ENCODE assay signal across 12 cellular contexts in the genomic region with DNA sequence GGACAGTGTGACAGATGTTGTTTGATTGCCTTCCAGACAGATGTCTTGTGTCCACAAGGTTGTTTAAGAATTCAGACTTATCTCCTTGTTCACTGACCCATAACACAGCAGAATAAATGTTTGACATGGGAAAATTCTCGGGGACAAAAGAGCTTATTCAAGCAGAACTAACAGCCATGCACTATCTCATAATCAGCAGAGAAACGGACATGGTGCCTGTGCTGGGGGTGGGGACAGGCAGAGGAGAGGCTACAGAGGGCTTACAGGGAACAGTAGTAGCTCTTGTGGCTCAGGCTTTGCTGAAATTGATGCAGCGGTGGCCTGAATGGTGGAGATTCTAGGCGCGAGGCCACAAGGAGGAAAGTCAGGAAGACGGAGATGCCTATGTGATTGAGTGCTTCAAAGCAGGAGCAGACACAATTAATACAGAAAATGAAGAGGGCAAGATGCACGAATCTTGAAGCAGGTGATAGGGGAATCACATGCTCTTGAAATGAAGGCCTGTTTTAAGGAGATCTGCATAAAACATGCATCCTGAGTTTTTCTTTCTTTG.
DNase-seq lines count a peak whose midpoint lies in the region; ATAC-seq, FAIRE-seq and TF ChIP-seq lines count a peak whose summit lies in the region.
"Had no signal": no experiment of that assay in that cellular context is flagged by ENCODE, and none has a peak within 500 bp of the region (broad histone marks: within the 10 kb centered on the region; RNA-seq: fewer than 3 reads in every experiment).

No MANE protein-coding gene starts in this region.

- H3K79me2 ChIP-seq in SK-N-SH (ENCODE audit: insufficient read depth) = no peaks in the 10 kb centered on the region

- no peak overlapping the region for H3K4me2 ChIP-seq in SK-N-SH
- H3K4me2 ChIP-seq in skeletal muscle satellite cell (ENCODE audit: low read length) = peak overlapping the region; percentile 5

- 57% methylated on average over 7 of the region's 7 CpGs for WGBS in SK-N-SH (ENCODE audit: low lambda C conversion rate)
- WGBS in upper lobe of left lung, 2 donors = 65 to 72% methylated on average over 7 of the region's 7 CpGs

- H3K9me3 ChIP-seq in SK-N-SH = no peaks in the 10 kb centered on the region
- no peaks in the 10 kb centered on the region for H3K9me3 ChIP-seq in skeletal muscle satellite cell (replicated peaks; ENCODE audit: low read length)
- no peaks in the 10 kb centered on the region for H3K9me3 ChIP-seq in upper lobe of left lung
- H3K9me3 ChIP-seq: Peyer's patch, right atrium auricular region had no signal

- no peaks in the 10 kb centered on the region for H4K20me1 ChIP-seq in SK-N-SH (ENCODE audit: insufficient read depth)

- H3K9ac ChIP-seq in SK-N-SH (no peak overlapping the region), skeletal muscle satellite cell (ENCODE audit: low read depth, low read length) (peak overlapping the region; percentile 0)

- H3K27ac ChIP-seq in SK-N-SH (ENCODE audit: low read depth in 2 of 2, low read length in 1 of 2) (no peak overlapping the region), upper lobe of left lung (no peak overlapping the region)
- H3K27ac ChIP-seq: Peyer's patch, right atrium auricular region had no signal

- H3F3A ChIP-seq in SK-N-SH (replicated peaks; ENCODE audit: insufficient read depth) = no peaks in the 10 kb centered on the region

- H3K4me1 ChIP-seq in SK-N-SH (ENCODE audit: control insufficient read depth in 1 of 2, insufficient read depth in 2 of 2, low read depth in 1 of 2, low read length in 1 of 2) (peaks cover 0 to 3% of the 10 kb centered on the region in 2 experiments; a peak in 2 of 4 replicates), skeletal muscle satellite cell (ENCODE audit: control insufficient read depth, insufficient read depth, low read length) (peaks cover 7% of the 10 kb centered on the region), upper lobe of left lung (no peaks in the 10 kb centered on the region)
- H3K4me1 ChIP-seq: Peyer's patch, right atrium auricular region had no signal

- TF ChIP-seq RAD21 in SK-N-SH (IDR thresholded peaks at IDR 0.05; ENCODE audit: low read length) = no peak

- TF ChIP-seq EP300 in SK-N-SH (IDR thresholded peaks at IDR 0.05; ENCODE audit: borderline replicate concordance in 1 of 2, low read depth in 1 of 2, low read length in 1 of 2) = no peak
- TF ChIP-seq EP300 in upper lobe of left lung (IDR thresholded peaks at IDR 0.05) = no peak

- peak; percentile 67 for DNase-seq in SK-N-SH
- DNase-seq in RCC 7860 (ENCODE audit: low spot score) = peak; percentile 92
- no peak for DNase-seq in upper lobe of left lung
- DNase-seq in frontal cortex (ENCODE audit: low spot score in 2 of 2) = no peak
- DNase-seq: activated CD8-positive, alpha-beta memory T cell treated with anti-CD3 and anti-CD28 coated beads, Interleukin-2, amount 50 U/mL, for 4 hours; Peyer's patch; stimulated activated naive CD4-positive, alpha-beta T cell treated with Interleukin-2 at 50 U/mL for 16 hours had no signal

- FAIRE-seq in RCC 7860 (lab: Jason Lieb, UNC) (peak; percentile 97), frontal cortex (lab: Jason Lieb, UNC) (no peak)

- 0 out of 2 replicates have a peak overlapping the region, but pooled peaks have one; percentile 8 for H2AFZ ChIP-seq in SK-N-SH (ENCODE audit: low read depth)

- TF ChIP-seq POLR2A in upper lobe of left lung (IDR thresholded peaks at IDR 0.05) = no peak

- TF ChIP-seq CTCF in SK-N-SH (IDR thresholded peaks at IDR 0.05) = no peak
- TF ChIP-seq CTCF in upper lobe of left lung (IDR thresholded peaks at IDR 0.05) = no peak

- CTCF ChIA-PET in SK-N-SH (lab: Yijun Ruan, JAX) = no interaction called here

- H3K9me2 ChIP-seq in SK-N-SH = no peaks in the 10 kb centered on the region

- no peaks in the 10 kb centered on the region for H3K27me3 ChIP-seq in SK-N-SH (ENCODE audit: insufficient read depth)
- H3K27me3 ChIP-seq in skeletal muscle satellite cell (ENCODE audit: control insufficient read depth, insufficient read depth, low read length) = no peaks in the 10 kb centered on the region
- H3K27me3 ChIP-seq in upper lobe of left lung = no peaks in the 10 kb centered on the region
- H3K27me3 ChIP-seq: Peyer's patch, right atrium auricular region had no signal

- ATAC-seq in SK-N-SH treated with all-trans-retinoic acid at 6 μM for 48 hours = no peak
- ATAC-seq in HG03060 (IDR thresholded peaks at IDR 0.05; ENCODE audit: low read depth, unreplicated experiment) = peak; percentile 78
- ATAC-seq in upper lobe of left lung (ENCODE audit: low FRiP score in 2 of 2) = no peak
- no peak for ATAC-seq in HG03439 (IDR thresholded peaks at IDR 0.05; ENCODE audit: unreplicated experiment)

- no peaks in the 10 kb centered on the region for H3K36me3 ChIP-seq in SK-N-SH (replicated peaks in 1 of 2; ENCODE audit: control insufficient read depth in 1 of 2, insufficient read depth in 2 of 2, low read length in 1 of 2)
- H3K36me3 ChIP-seq in skeletal muscle satellite cell (ENCODE audit: insufficient read depth, low read length) = no peaks in the 10 kb centered on the region
- no peaks in the 10 kb centered on the region for H3K36me3 ChIP-seq in upper lobe of left lung
- H3K36me3 ChIP-seq: Peyer's patch, right atrium auricular region had no signal

- no peak overlapping the region for H3K4me3 ChIP-seq in SK-N-SH (ENCODE audit: low read depth in 2 of 2, low read length in 1 of 2)
- no peak overlapping the region for H3K4me3 ChIP-seq in skeletal muscle satellite cell (ENCODE audit: low read length)
- no peak overlapping the region for H3K4me3 ChIP-seq in upper lobe of left lung
- H3K4me3 ChIP-seq: Peyer's patch, right atrium auricular region had no signal

- POLR2A ChIA-PET in SK-N-SH (lab: Yijun Ruan, JAX) = no interaction called here

TF ChIP-seq in SK-N-SH, 30 proteins besides CTCF, POLR2A, EP300 and RAD21:
- TF ChIP-seq GATA2 (CRISPR knock-in tag; IDR thresholded peaks at IDR 0.05) = peak; percentile 59; the same call in 1 of the 2 replicates
- no peak for TF ChIP-seq SMC3 (IDR thresholded peaks at IDR 0.05; ENCODE audit: low read depth, low read length)

TF ChIP-seq in SK-N-SH treated with all-trans-retinoic acid at 6 μM for 48 hours, 23 proteins besides CTCF, POLR2A, EP300 and RAD21:
- TF ChIP-seq ZNF70 (CRISPR knock-in tag; IDR thresholded peaks at IDR 0.05) = no peak
- TF ChIP-seq ZFP3 (CRISPR knock-in tag; IDR thresholded peaks at IDR 0.05) = no peak
- no peak for TF ChIP-seq PPARA (CRISPR knock-in tag; IDR thresholded peaks at IDR 0.05; ENCODE audit: borderline replicate concordance)
- TF ChIP-seq GLIS3 (CRISPR knock-in tag; IDR thresholded peaks at IDR 0.05) = no peak
- TF ChIP-seq CSRNP3 (CRISPR knock-in tag; IDR thresholded peaks at IDR 0.05) = no peak
- TF ChIP-seq RARB (CRISPR knock-in tag; IDR thresholded peaks at IDR 0.05) = no peak
- TF ChIP-seq POU6F1 (CRISPR knock-in tag; IDR thresholded peaks at IDR 0.05; ENCODE audit: borderline replicate concordance, low read depth) = no peak
- TF ChIP-seq, protein P1, sequence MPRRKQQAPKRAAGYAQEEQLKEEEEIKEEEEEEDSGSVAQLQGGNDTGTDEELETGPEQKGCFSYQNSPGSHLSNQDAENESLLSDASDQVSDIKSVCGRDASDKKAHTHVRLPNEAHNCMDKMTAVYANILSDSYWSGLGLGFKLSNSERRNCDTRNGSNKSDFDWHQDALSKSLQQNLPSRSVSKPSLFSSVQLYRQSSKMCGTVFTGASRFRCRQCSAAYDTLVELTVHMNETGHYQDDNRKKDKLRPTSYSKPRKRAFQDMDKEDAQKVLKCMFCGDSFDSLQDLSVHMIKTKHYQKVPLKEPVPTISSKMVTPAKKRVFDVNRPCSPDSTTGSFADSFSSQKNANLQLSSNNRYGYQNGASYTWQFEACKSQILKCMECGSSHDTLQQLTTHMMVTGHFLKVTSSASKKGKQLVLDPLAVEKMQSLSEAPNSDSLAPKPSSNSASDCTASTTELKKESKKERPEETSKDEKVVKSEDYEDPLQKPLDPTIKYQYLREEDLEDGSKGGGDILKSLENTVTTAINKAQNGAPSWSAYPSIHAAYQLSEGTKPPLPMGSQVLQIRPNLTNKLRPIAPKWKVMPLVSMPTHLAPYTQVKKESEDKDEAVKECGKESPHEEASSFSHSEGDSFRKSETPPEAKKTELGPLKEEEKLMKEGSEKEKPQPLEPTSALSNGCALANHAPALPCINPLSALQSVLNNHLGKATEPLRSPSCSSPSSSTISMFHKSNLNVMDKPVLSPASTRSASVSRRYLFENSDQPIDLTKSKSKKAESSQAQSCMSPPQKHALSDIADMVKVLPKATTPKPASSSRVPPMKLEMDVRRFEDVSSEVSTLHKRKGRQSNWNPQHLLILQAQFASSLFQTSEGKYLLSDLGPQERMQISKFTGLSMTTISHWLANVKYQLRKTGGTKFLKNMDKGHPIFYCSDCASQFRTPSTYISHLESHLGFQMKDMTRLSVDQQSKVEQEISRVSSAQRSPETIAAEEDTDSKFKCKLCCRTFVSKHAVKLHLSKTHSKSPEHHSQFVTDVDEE (CRISPR knock-in tag; IDR thresholded peaks at IDR 0.05) = no peak
- no peak for TF ChIP-seq ZNF8 (CRISPR knock-in tag; IDR thresholded peaks at IDR 0.05)

Comparison
In these comparisons a context has a peak if more than half of its experiments do, and no peak if none do; other contexts are left out.
1. DNase-seq: peak in SK-N-SH (single experiment) and RCC 7860 (single experiment); none in upper lobe of left lung (0 of 2) and frontal cortex (0 of 2).